Comparison of ENCODE assay signal across 1 cellular context in the genomic region with DNA sequence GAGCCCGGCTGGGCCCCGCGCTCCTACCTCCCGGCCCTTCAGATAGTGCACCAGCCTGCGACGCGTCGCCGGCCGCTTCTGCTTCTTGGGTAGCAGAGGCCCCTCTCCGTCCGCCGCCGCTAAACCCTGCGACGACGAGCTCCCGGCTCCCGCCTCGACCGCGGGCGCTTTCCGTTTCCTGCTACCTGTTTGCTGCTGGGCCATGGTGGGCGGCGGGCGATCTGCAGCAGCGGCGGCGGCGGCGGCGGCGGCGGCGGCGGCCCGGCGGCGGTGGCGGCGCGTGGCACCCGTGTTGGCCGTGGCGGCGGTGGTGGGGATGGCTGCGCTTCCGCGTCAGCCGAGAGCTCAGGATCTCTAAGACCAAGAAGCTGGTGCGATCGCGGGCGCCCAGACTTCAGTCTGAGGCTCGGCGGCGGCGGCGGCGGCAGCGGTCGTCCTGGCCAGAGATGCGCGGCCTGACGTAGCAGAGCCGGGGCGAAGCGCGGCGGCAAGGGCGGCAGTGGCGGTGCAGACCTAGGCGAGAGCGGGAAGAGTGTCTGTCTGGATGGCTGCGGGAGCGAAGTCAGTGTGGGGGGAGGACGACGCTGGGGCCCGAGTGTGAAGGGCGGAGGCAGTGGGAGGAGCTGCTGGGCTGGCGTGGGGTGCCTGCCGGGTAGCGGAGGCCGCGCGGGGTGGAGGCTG.
TF ChIP-seq lines count a peak whose summit lies in the region.

A gene (minus strand): TSS at position 569 of the 681 bp plus-strand sequence. CDS start 365 bp downstream, at position 204.

TF ChIP-seq in HepG2, 621 proteins besides CTCF, POLR2A, EP300 and RAD21 (continued from another document):
- TF ChIP-seq, protein P1, sequence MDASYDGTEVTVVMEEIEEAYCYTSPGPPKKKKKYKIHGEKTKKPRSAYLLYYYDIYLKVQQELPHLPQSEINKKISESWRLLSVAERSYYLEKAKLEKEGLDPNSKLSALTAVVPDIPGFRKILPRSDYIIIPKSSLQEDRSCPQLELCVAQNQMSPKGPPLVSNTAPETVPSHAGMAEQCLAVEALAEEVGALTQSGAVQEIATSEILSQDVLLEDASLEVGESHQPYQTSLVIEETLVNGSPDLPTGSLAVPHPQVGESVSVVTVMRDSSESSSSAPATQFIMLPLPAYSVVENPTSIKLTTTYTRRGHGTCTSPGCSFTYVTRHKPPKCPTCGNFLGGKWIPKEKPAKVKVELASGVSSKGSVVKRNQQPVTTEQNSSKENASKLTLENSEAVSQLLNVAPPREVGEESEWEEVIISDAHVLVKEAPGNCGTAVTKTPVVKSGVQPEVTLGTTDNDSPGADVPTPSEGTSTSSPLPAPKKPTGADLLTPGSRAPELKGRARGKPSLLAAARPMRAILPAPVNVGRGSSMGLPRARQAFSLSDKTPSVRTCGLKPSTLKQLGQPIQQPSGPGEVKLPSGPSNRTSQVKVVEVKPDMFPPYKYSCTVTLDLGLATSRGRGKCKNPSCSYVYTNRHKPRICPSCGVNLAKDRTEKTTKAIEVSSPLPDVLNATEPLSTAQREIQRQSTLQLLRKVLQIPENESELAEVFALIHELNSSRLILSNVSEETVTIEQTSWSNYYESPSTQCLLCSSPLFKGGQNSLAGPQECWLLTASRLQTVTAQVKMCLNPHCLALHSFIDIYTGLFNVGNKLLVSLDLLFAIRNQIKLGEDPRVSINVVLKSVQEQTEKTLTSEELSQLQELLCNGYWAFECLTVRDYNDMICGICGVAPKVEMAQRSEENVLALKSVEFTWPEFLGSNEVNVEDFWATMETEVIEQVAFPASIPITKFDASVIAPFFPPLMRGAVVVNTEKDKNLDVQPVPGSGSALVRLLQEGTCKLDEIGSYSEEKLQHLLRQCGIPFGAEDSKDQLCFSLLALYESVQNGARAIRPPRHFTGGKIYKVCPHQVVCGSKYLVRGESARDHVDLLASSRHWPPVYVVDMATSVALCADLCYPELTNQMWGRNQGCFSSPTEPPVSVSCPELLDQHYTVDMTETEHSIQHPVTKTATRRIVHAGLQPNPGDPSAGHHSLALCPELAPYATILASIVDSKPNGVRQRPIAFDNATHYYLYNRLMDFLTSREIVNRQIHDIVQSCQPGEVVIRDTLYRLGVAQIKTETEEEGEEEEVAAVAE (CRISPR knock-in tag; IDR thresholded peaks at IDR 0.05; ENCODE audit: borderline replicate concordance): no peak
- TF ChIP-seq SMAD9 (CRISPR knock-in tag; IDR thresholded peaks at IDR 0.05) (no peak), DNMT3B (CRISPR knock-in tag; conservative IDR thresholded peaks at IDR 0.05) (no peak), ADNP (CRISPR knock-in tag; IDR thresholded peaks at IDR 0.05) (no peak), NFE2L1 (CRISPR knock-in tag; IDR thresholded peaks at IDR 0.05; ENCODE audit: borderline replicate concordance) (no peak), JDP2 (CRISPR knock-in tag; IDR thresholded peaks at IDR 0.05; ENCODE audit: borderline replicate concordance) (no peak), RFX1 (IDR thresholded peaks at IDR 0.05) (no peak)
- TF ChIP-seq, protein P2, sequence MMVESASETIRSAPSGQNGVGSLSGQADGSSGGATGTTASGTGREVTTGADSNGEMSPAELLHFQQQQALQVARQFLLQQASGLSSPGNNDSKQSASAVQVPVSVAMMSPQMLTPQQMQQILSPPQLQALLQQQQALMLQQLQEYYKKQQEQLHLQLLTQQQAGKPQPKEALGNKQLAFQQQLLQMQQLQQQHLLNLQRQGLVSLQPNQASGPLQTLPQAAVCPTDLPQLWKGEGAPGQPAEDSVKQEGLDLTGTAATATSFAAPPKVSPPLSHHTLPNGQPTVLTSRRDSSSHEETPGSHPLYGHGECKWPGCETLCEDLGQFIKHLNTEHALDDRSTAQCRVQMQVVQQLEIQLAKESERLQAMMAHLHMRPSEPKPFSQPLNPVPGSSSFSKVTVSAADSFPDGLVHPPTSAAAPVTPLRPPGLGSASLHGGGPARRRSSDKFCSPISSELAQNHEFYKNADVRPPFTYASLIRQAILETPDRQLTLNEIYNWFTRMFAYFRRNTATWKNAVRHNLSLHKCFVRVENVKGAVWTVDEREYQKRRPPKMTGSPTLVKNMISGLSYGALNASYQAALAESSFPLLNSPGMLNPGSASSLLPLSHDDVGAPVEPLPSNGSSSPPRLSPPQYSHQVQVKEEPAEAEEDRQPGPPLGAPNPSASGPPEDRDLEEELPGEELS (CRISPR knock-in tag; IDR thresholded peaks at IDR 0.05): no peak
- TF ChIP-seq, protein P3, sequence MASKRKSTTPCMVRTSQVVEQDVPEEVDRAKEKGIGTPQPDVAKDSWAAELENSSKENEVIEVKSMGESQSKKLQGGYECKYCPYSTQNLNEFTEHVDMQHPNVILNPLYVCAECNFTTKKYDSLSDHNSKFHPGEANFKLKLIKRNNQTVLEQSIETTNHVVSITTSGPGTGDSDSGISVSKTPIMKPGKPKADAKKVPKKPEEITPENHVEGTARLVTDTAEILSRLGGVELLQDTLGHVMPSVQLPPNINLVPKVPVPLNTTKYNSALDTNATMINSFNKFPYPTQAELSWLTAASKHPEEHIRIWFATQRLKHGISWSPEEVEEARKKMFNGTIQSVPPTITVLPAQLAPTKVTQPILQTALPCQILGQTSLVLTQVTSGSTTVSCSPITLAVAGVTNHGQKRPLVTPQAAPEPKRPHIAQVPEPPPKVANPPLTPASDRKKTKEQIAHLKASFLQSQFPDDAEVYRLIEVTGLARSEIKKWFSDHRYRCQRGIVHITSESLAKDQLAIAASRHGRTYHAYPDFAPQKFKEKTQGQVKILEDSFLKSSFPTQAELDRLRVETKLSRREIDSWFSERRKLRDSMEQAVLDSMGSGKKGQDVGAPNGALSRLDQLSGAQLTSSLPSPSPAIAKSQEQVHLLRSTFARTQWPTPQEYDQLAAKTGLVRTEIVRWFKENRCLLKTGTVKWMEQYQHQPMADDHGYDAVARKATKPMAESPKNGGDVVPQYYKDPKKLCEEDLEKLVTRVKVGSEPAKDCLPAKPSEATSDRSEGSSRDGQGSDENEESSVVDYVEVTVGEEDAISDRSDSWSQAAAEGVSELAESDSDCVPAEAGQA (IDR thresholded peaks at IDR 0.05; ENCODE audit: low read depth): no peak
- TF ChIP-seq, protein P3 (CRISPR knock-in tag; IDR thresholded peaks at IDR 0.05; ENCODE audit: borderline replicate concordance): no peak
- TF ChIP-seq, protein P4, sequence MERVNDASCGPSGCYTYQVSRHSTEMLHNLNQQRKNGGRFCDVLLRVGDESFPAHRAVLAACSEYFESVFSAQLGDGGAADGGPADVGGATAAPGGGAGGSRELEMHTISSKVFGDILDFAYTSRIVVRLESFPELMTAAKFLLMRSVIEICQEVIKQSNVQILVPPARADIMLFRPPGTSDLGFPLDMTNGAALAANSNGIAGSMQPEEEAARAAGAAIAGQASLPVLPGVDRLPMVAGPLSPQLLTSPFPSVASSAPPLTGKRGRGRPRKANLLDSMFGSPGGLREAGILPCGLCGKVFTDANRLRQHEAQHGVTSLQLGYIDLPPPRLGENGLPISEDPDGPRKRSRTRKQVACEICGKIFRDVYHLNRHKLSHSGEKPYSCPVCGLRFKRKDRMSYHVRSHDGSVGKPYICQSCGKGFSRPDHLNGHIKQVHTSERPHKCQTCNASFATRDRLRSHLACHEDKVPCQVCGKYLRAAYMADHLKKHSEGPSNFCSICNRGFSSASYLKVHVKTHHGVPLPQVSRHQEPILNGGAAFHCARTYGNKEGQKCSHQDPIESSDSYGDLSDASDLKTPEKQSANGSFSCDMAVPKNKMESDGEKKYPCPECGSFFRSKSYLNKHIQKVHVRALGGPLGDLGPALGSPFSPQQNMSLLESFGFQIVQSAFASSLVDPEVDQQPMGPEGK (CRISPR knock-in tag; IDR thresholded peaks at IDR 0.05): no peak
- TF ChIP-seq, protein P5, sequence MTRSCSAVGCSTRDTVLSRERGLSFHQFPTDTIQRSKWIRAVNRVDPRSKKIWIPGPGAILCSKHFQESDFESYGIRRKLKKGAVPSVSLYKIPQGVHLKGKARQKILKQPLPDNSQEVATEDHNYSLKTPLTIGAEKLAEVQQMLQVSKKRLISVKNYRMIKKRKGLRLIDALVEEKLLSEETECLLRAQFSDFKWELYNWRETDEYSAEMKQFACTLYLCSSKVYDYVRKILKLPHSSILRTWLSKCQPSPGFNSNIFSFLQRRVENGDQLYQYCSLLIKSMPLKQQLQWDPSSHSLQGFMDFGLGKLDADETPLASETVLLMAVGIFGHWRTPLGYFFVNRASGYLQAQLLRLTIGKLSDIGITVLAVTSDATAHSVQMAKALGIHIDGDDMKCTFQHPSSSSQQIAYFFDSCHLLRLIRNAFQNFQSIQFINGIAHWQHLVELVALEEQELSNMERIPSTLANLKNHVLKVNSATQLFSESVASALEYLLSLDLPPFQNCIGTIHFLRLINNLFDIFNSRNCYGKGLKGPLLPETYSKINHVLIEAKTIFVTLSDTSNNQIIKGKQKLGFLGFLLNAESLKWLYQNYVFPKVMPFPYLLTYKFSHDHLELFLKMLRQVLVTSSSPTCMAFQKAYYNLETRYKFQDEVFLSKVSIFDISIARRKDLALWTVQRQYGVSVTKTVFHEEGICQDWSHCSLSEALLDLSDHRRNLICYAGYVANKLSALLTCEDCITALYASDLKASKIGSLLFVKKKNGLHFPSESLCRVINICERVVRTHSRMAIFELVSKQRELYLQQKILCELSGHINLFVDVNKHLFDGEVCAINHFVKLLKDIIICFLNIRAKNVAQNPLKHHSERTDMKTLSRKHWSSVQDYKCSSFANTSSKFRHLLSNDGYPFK (CRISPR knock-in tag; IDR thresholded peaks at IDR 0.05; ENCODE audit: borderline replicate concordance): no peak
